In genomic region chr1:85584264-85584781, GRCh38 we compare ENCODE assay signal across 8 cellular contexts. TPM values are rescaled to one million over a fixed set of nuclear protein-coding genes. Genes with fewer than 3 reads are reported as not detected.
DNase-seq lines count a peak whose midpoint lies in the region; ATAC-seq, FAIRE-seq and TF ChIP-seq lines count a peak whose summit lies in the region.

No MANE protein-coding gene starts in this region.

- FAIRE-seq in G401.6 (lab: Jason Lieb, UNC): peak; percentile 96

- no peak for TF ChIP-seq CTCF in RWPE2 (IDR thresholded peaks at IDR 0.05; ENCODE audit: poor library complexity, severe bottlenecking)

- peaks cover 24% of the 10 kb centered on the region for H3K4me1 ChIP-seq in RWPE2 (ENCODE audit: insufficient read depth, poor library complexity, severe bottlenecking)

- H3K27me3 ChIP-seq in RWPE2 (ENCODE audit: insufficient read depth, poor library complexity, severe bottlenecking): no peaks in the 10 kb centered on the region

- DNase-seq in RWPE2 (ENCODE audit: low spot score) (no peak), fibroblast of peridontal ligament (ENCODE audit: extremely low read depth) (peak; percentile 98), renal cortical epithelial cell (ENCODE audit: low read depth) (peak; percentile 97), OCI-M2 (lab: John Stamatoyannopoulos, UW; ENCODE audit: unreplicated experiment) (no peak), NCI-H2107 treated with DMSO at 0.1 percent for 48 hours (lab: John Stamatoyannopoulos, UW; ENCODE audit: unreplicated experiment) (no peak)

- H3K4me3 ChIP-seq in RWPE2 (ENCODE audit: severe bottlenecking): no peak overlapping the region

- ATAC-seq in RWPE2 (ENCODE audit: low read depth) (peak; percentile 43), GM18909 (IDR thresholded peaks at IDR 0.05; ENCODE audit: poor library complexity, unreplicated experiment) (no peak), HG03571 (IDR thresholded peaks at IDR 0.05; ENCODE audit: unreplicated experiment) (no peak)

- H3K27ac ChIP-seq in RWPE2 (ENCODE audit: poor library complexity, severe bottlenecking): peak overlapping the region; percentile 95

- peaks cover 32% of the 10 kb centered on the region for H3K36me3 ChIP-seq in RWPE2 (ENCODE audit: low read depth)

- no peaks in the 10 kb centered on the region for H3K9me3 ChIP-seq in RWPE2 (ENCODE audit: severe bottlenecking)

RNA-seq across cellular contexts. Expression of gene CCN1, which starts 3.8 kb away (rescaled TPM):
- 96.7 and 212 TPM in 2 replicates for total RNA-seq in renal cortical epithelial cell

Comparison
In these comparisons a context has a peak if more than half of its experiments do, and no peak if none do; other contexts are left out.
1. DNase-seq: peak in fibroblast of peridontal ligament (single experiment) and renal cortical epithelial cell (single experiment); none in RWPE2 (single experiment), OCI-M2 (single experiment) and NCI-H2107 treated with DMSO at 0.1 percent for 48 hours (single experiment).